Comparison of ENCODE assay signal across 22 cellular contexts in the genomic region with DNA sequence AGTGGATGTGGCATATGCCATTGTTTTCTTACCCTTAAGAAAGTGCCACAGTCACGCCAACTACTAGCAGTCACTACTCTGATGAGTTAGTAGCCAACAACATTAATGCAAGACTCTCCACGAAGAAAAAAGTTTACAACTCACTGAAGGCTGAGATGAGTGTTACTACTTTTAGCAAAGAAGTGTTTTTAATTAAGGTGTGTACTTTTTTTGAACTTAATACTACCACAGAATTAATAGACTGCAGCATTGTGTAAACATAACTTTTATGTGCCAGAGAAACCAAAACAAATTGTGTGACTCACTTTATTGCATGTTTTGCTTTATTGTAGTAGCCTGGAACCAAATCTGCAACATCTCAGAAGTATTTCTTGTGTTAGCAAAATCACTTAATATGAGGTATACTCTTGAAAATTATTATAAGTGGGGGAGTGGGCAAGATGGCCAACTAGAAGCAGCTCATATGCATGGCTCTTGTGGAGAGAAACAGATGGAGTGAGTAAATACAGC. TPM values are rescaled to one million over a fixed set of nuclear protein-coding genes. Genes with fewer than 3 reads are reported as not detected.
"Had no signal": no experiment of that assay in that cellular context is flagged by ENCODE, and none has a peak within 500 bp of the region (broad histone marks: within the 10 kb centered on the region; RNA-seq: fewer than 3 reads in every experiment).

No MANE protein-coding gene starts in this region.

- FAIRE-seq: colon, keratinocyte had no signal

- H3K27ac ChIP-seq: esophagus muscularis mucosa, left ventricle myocardium inferior, prostate gland, sigmoid colon, SK-N-MC, thoracic aorta, upper lobe of right lung had no signal

- H3K4me1 Mint-ChIP-seq: stimulated activated effector memory CD8-positive, alpha-beta T cell treated with anti-CD3 and anti-CD28 coated beads, Interleukin-12 subunit alpha, Interleukin-12 subunit beta, amount 100 ng/mL, for 72 hours had no signal

- H3K36me3 ChIP-seq: esophagus muscularis mucosa, left ventricle myocardium inferior, prostate gland, sigmoid colon, thoracic aorta, upper lobe of right lung had no signal

- H3K4me3 ChIP-seq: esophagus muscularis mucosa, left ventricle myocardium inferior, prostate gland, sigmoid colon, SK-N-MC, thoracic aorta, upper lobe of right lung had no signal

- H3K4me1 ChIP-seq: esophagus muscularis mucosa, left ventricle myocardium inferior, prostate gland, sigmoid colon, upper lobe of right lung had no signal

- H3K27me3 Mint-ChIP-seq: activated CD8-positive, alpha-beta T cell treated with anti-CD3 and anti-CD28 coated beads for 36 hours; activated naive CD8-positive, alpha-beta T cell had no signal

- H3K36me3 Mint-ChIP-seq: activated naive CD8-positive, alpha-beta T cell; stimulated activated effector memory CD8-positive, alpha-beta T cell treated with anti-CD3 and anti-CD28 coated beads, Interleukin-12 subunit alpha, Interleukin-12 subunit beta, amount 100 ng/mL, for 72 hours had no signal

- DNase-seq: activated CD4-positive, alpha-beta T cell treated with anti-CD3 and anti-CD28 coated beads for 48 hours; activated CD8-positive, alpha-beta T cell treated with anti-CD3 and anti-CD28 coated beads for 36 hours; activated gamma-delta T cell; activated T-cell treated with anti-CD3 and anti-CD28 coated beads, Interleukin-2, amount 50 U/mL, for 4 hours; hippocampal formation; left ventricle myocardium inferior; mesendoderm; sigmoid colon; T-helper 1 cell; T1000; upper lobe of right lung had no signal

- H3K27me3 ChIP-seq: esophagus muscularis mucosa, sigmoid colon, upper lobe of right lung had no signal

- H3K9me3 ChIP-seq: esophagus muscularis mucosa, prostate gland, sigmoid colon, thoracic aorta, upper lobe of right lung had no signal

- H3K9me3 Mint-ChIP-seq: activated CD8-positive, alpha-beta T cell treated with anti-CD3 and anti-CD28 coated beads for 36 hours; activated T-cell treated with anti-CD3 and anti-CD28 coated beads, Interleukin-2, amount 50 U/mL, for 4 hours had no signal

- H3K27ac Mint-ChIP-seq: activated CD8-positive, alpha-beta T cell treated with anti-CD3 and anti-CD28 coated beads for 36 hours; activated naive CD8-positive, alpha-beta T cell; stimulated activated effector memory CD8-positive, alpha-beta T cell treated with anti-CD3 and anti-CD28 coated beads, Interleukin-12 subunit alpha, Interleukin-12 subunit beta, amount 100 ng/mL, for 72 hours had no signal

- ATAC-seq: activated CD8-positive, alpha-beta T cell treated with anti-CD3 and anti-CD28 coated beads for 36 hours; activated T-cell treated with anti-CD3 and anti-CD28 coated beads, Interleukin-2, amount 50 U/mL, for 4 hours; stimulated activated effector memory CD8-positive, alpha-beta T cell treated with anti-CD3 and anti-CD28 coated beads, Interleukin-12 subunit alpha, Interleukin-12 subunit beta, amount 100 ng/mL, for 72 hours; upper lobe of right lung had no signal

- H3K4me3 Mint-ChIP-seq: activated CD8-positive, alpha-beta T cell treated with anti-CD3 and anti-CD28 coated beads for 36 hours; activated naive CD8-positive, alpha-beta T cell; activated T-cell treated with anti-CD3 and anti-CD28 coated beads, Interleukin-2, amount 50 U/mL, for 4 hours; stimulated activated effector memory CD8-positive, alpha-beta T cell treated with anti-CD3 and anti-CD28 coated beads, Interleukin-12 subunit alpha, Interleukin-12 subunit beta, amount 100 ng/mL, for 72 hours had no signal

RNA-seq across cellular contexts. Expression of a gene that starts 2.2 kb away (rescaled TPM):
- total RNA-seq: activated CD8-positive, alpha-beta T cell treated with anti-CD3 and anti-CD28 coated beads for 36 hours; esophagus muscularis mucosa; fibroblast of villous mesenchyme; left ventricle myocardium inferior; osteoblast; thoracic aorta; upper lobe of right lung had no signal
- polyA plus RNA-seq: keratinocyte, neural cell had no signal
